ENCODE assay signal across 1 cellular context in the genomic region with DNA sequence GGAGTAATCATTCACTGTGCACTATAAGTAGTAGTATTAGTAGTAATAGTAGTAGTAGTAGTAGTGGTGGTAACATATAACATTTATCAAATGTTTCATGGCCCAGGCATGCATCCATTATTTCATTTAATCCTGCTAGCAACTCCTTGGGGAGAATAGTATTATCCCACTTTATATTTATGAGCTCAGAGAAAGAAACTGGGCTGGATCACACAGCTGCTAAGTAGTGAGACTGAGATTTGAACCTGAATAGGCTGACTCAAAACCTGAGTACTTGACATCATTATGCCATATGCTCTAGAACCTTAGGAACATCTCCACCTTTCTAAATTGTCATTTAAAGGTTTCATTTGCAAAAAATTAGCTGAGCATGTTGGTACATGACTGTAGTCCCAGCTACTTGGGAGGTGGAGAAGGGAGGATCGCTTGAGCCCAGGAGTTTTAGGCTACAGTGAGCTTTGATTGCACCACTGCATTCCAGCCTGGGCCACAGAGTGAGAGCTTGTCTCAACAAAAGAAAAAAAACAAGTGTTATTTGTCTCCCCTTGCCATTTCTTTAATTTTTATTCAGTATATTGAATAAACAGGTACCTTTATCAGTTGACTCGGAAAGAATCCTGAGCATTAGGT.
TF ChIP-seq lines count a peak whose summit lies in the region.

No MANE protein-coding gene starts in this region.

TF ChIP-seq in GM23338, 12 proteins besides CTCF, POLR2A, EP300 and RAD21 (continued from another document):
- TF ChIP-seq, protein P1, sequence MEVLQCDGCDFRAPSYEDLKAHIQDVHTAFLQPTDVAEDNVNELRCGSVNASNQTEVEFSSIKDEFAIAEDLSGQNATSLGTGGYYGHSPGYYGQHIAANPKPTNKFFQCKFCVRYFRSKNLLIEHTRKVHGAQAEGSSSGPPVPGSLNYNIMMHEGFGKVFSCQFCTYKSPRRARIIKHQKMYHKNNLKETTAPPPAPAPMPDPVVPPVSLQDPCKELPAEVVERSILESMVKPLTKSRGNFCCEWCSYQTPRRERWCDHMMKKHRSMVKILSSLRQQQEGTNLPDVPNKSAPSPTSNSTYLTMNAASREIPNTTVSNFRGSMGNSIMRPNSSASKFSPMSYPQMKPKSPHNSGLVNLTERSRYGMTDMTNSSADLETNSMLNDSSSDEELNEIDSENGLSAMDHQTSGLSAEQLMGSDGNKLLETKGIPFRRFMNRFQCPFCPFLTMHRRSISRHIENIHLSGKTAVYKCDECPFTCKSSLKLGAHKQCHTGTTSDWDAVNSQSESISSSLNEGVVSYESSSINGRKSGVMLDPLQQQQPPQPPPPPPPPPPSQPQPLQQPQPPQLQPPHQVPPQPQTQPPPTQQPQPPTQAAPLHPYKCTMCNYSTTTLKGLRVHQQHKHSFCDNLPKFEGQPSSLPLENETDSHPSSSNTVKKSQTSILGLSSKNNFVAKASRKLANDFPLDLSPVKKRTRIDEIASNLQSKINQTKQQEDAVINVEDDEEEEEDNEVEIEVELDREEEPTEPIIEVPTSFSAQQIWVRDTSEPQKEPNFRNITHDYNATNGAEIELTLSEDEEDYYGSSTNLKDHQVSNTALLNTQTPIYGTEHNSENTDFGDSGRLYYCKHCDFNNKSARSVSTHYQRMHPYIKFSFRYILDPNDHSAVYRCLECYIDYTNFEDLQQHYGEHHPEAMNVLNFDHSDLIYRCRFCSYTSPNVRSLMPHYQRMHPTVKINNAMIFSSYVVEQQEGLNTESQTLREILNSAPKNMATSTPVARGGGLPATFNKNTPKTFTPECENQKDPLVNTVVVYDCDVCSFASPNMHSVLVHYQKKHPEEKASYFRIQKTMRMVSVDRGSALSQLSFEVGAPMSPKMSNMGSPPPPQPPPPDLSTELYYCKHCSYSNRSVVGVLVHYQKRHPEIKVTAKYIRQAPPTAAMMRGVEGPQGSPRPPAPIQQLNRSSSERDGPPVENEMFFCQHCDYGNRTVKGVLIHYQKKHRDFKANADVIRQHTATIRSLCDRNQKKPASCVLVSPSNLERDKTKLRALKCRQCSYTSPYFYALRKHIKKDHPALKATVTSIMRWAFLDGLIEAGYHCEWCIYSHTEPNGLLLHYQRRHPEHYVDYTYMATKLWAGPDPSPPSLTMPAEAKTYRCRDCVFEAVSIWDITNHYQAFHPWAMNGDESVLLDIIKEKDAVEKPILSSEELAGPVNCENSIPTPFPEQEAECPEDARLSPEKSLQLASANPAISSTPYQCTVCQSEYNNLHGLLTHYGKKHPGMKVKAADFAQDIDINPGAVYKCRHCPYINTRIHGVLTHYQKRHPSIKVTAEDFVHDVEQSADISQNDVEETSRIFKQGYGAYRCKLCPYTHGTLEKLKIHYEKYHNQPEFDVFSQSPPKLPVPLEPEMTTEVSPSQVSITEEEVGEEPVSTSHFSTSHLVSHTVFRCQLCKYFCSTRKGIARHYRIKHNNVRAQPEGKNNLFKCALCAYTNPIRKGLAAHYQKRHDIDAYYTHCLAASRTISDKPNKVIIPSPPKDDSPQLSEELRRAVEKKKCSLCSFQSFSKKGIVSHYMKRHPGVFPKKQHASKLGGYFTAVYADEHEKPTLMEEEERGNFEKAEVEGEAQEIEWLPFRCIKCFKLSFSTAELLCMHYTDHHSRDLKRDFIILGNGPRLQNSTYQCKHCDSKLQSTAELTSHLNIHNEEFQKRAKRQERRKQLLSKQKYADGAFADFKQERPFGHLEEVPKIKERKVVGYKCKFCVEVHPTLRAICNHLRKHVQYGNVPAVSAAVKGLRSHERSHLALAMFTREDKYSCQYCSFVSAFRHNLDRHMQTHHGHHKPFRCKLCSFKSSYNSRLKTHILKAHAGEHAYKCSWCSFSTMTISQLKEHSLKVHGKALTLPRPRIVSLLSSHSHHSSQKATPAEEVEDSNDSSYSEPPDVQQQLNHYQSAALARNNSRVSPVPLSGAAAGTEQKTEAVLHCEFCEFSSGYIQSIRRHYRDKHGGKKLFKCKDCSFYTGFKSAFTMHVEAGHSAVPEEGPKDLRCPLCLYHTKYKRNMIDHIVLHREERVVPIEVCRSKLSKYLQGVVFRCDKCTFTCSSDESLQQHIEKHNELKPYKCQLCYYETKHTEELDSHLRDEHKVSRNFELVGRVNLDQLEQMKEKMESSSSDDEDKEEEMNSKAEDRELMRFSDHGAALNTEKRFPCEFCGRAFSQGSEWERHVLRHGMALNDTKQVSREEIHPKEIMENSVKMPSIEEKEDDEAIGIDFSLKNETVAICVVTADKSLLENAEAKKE (CRISPR knock-in tag; IDR thresholded peaks at IDR 0.05), result no peak
- no peak for TF ChIP-seq POLR2AphosphoS5 (IDR thresholded peaks at IDR 0.05; ENCODE audit: low read depth)
TF ChIP-seq in GM23338: peak in this region for 0.
